In the genomic region with DNA sequence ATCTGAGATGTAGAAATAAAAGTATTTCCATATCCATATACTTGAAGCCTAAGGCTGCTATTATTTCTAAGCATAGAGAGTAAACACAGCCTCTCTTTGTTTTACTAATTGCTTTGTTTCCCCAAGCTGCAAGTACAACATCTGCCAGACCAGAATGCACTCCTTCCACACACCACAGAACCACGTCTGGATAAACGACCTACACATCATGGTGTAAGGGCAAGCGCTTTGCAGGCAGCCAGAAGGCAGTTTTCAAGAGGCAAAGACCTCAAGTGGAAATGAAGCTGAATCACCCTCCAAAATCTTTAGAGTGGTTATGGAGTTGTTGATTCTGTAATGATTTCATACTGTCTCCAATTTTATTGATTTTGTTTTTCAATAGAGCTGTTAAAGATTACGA, we compare ENCODE assay signal across 15 cellular contexts.
DNase-seq lines count a peak whose midpoint lies in the region; ATAC-seq lines count a peak whose summit lies in the region.
"Had no signal": no experiment of that assay in that cellular context is flagged by ENCODE, and none has a peak within 500 bp of the region (broad histone marks: within the 10 kb centered on the region; RNA-seq: fewer than 3 reads in every experiment).

No MANE protein-coding gene starts in this region.

- no peak for DNase-seq in activated T-cell treated with anti-CD3 and anti-CD28 coated beads, Interleukin-2, amount 50 U/mL, for 72 hours
- DNase-seq in activated T-cell treated with anti-CD3 and anti-CD28 coated beads, Interleukin-2, amount 50 U/mL, for 48 hours, result no peak
- peak; percentile 64 for DNase-seq in NCI-H1105 treated with DMSO at 0.1 percent for 48 hours (lab: John Stamatoyannopoulos, UW)
- peak; percentile 2 for DNase-seq in SK-N-DZ (ENCODE audit: low spot score)
- no peak for DNase-seq in stimulated activated naive CD8-positive, alpha-beta T cell treated with anti-CD3 and anti-CD28 coated beads, Interleukin-15, Interleukin-2, amounts not matched to agents 100 U/mL and 50 U/mL, for 24 hours
- DNase-seq in middle frontal gyrus (ENCODE audit: extremely low spot score, low spot score), result no peak
- DNase-seq: activated naive CD4-positive, alpha-beta T cell; AML-193; DMS153; hippocampal formation; PC-9; stimulated activated CD4-positive, alpha-beta T cell treated with anti-CD3 and anti-CD28 coated beads, Interleukin-4, amount 100 ng/mL, for 4 hours; T-helper 9 cell had no signal

- no peak for ATAC-seq in activated T-cell treated with anti-CD3 and anti-CD28 coated beads, Interleukin-2, amount 50 U/mL, for 72 hours (replicated peaks in 1 of 2)
- peak; percentile 32 for ATAC-seq in stimulated activated naive CD8-positive, alpha-beta T cell treated with anti-CD3 and anti-CD28 coated beads, Interleukin-15, Interleukin-2, amounts not matched to agents 100 U/mL and 50 U/mL, for 24 hours
- ATAC-seq in GM19328 (IDR thresholded peaks at IDR 0.05; ENCODE audit: unreplicated experiment) (no peak), HG02840 (IDR thresholded peaks at IDR 0.05; ENCODE audit: low FRiP score, unreplicated experiment) (no peak)

- peak overlapping the region; percentile 56 to 65 for H3K4me3 Mint-ChIP-seq in activated T-cell treated with anti-CD3 and anti-CD28 coated beads, Interleukin-2, amount 50 U/mL, for 72 hours

- H3K27ac Mint-ChIP-seq in activated T-cell treated with anti-CD3 and anti-CD28 coated beads, Interleukin-2, amount 50 U/mL, for 72 hours, result peak overlapping the region; percentile 16

- no peaks in the 10 kb centered on the region for H3K9me3 Mint-ChIP-seq in activated T-cell treated with anti-CD3 and anti-CD28 coated beads, Interleukin-2, amount 50 U/mL, for 72 hours

- H3K27me3 Mint-ChIP-seq in activated T-cell treated with anti-CD3 and anti-CD28 coated beads, Interleukin-2, amount 50 U/mL, for 72 hours (ENCODE audit: low read depth), result no peaks in the 10 kb centered on the region

- H3K36me3 Mint-ChIP-seq in activated T-cell treated with anti-CD3 and anti-CD28 coated beads, Interleukin-2, amount 50 U/mL, for 72 hours (ENCODE audit: insufficient read depth in 2 of 2), result peaks cover 0 to 10% of the 10 kb centered on the region in 2 donors

- H3K4me1 Mint-ChIP-seq in activated T-cell treated with anti-CD3 and anti-CD28 coated beads, Interleukin-2, amount 50 U/mL, for 72 hours (ENCODE audit: low read depth), result peaks cover 92% of the 10 kb centered on the region

Comparison
In these comparisons a context has a peak if more than half of its experiments do, and no peak if none do; other contexts are left out.
1. DNase-seq: peak in NCI-H1105 treated with DMSO at 0.1 percent for 48 hours (single experiment) and SK-N-DZ (single experiment); none in activated T-cell treated with anti-CD3 and anti-CD28 coated beads, Interleukin-2, amount 50 U/mL, for 72 hours (0 of 2), activated T-cell treated with anti-CD3 and anti-CD28 coated beads, Interleukin-2, amount 50 U/mL, for 48 hours (0 of 2), stimulated activated naive CD8-positive, alpha-beta T cell treated with anti-CD3 and anti-CD28 coated beads, Interleukin-15, Interleukin-2, amounts not matched to agents 100 U/mL and 50 U/mL, for 24 hours (single experiment) and middle frontal gyrus (single experiment).